8 cellular contexts compared by ENCODE assay signal in the genomic region with DNA sequence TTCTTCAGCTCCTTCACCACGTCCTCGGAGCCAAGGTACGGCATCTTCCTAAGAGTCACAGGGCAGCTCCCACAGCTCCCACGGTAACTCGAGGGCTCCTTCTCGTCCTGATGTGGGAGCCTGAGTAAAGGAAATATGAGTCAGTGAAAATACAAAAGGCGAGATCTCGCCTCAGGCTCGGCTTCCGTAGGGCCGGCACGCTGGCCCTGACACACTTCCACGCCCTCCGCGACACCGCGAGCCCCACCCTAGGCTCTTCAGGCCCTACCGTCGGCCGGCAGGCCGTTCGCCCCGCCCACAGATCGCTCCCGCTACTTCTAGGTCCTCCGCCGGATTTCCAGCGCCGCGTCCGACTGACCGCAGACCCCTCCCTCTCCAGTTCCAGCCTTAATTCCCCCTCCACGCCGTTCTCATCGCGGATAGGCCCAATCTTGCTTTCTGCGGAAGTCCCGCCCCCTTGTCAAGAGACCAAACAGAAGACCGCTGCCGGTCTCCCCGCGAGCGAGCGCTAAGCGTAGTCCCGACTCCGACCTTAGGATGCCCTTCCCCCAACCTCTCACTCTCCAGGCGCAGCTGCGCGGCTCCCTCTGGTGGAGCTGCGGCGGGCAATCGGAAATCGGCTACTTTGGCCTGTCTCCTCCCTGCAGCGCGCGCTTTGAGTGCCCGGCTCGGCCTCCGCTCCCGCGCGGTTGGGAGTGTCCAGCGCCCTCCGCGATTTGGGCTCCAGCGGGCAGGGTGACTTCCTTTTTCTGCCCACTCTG. TPM values are rescaled to one million over a fixed set of nuclear protein-coding genes. Genes with fewer than 3 reads are reported as not detected.
DNase-seq lines count a peak whose midpoint lies in the region; ATAC-seq and TF ChIP-seq lines count a peak whose summit lies in the region.

Gene AP4B1, minus strand, starts transcription at position 126 of the 761 bp plus-strand sequence. Its CDS starts 82 bp downstream, at position 44.
Gene DCLRE1B, plus strand, starts transcription at position 653 of the 761 bp plus-strand sequence. CDS start 261 bp downstream, outside the sequence.

- H3K36me3 ChIP-seq in ascending aorta (peaks cover 2 to 18% of the 10 kb centered on the region in 2 donors), aorta (ENCODE audit: control insufficient read depth in 1 of 2, insufficient read depth in 2 of 2, low read length in 1 of 2) (peaks cover 0 to 2% of the 10 kb centered on the region in 2 donors)

- DNase-seq in NCI-H187 treated with DMSO at 0.1 percent for 48 hours (lab: John Stamatoyannopoulos, UW) (peak; percentile 99), ascending aorta (ENCODE audit: low spot score in 2 of 2) (peak; percentile 97 to 99), right cardiac atrium (peak; percentile 100), putamen (ENCODE audit: low spot score) (peak; percentile 99), aorta (peak; percentile 100)

- H3K4me1 ChIP-seq in ascending aorta (peaks cover 0 to 17% of the 10 kb centered on the region in 2 donors), right cardiac atrium (ENCODE audit: control insufficient read depth, insufficient read depth, low read length) (no peaks in the 10 kb centered on the region), aorta (ENCODE audit: control insufficient read depth in 1 of 2, insufficient read depth in 2 of 2, low read length in 2 of 2) (peaks cover 0 to 4% of the 10 kb centered on the region in 2 donors)

- H3K9me3 ChIP-seq in ascending aorta: no peaks in the 10 kb centered on the region
- H3K9me3 ChIP-seq in right cardiac atrium (ENCODE audit: control insufficient read depth, low read length): no peaks in the 10 kb centered on the region
- no peaks in the 10 kb centered on the region for H3K9me3 ChIP-seq in aorta (ENCODE audit: control insufficient read depth, low read length)

- peak; percentile 53 to 82 (median 69) for TF ChIP-seq CTCF in ascending aorta (IDR thresholded peaks at IDR 0.05)

- H3K4me3 ChIP-seq in ascending aorta (peak within 1 kb of the TSS; percentile 85 to 86), right cardiac atrium (ENCODE audit: low read length) (peak within 1 kb of the TSS; percentile 53), aorta (ENCODE audit: low read length in 2 of 2) (peak within 1 kb of the TSS; percentile 44 to 76)

- ATAC-seq in GM18502 (IDR thresholded peaks at IDR 0.05; ENCODE audit: poor library complexity, unreplicated experiment) (peak; percentile 91), HG02970 (IDR thresholded peaks at IDR 0.05; ENCODE audit: low FRiP score, unreplicated experiment) (peak; percentile 88), right cardiac atrium (peak; percentile 98 to 99), aorta (ENCODE audit: low FRiP score) (peak; percentile 99)

- intact Hi-C loops in T-helper 2 cell treated with Interferon-gamma antibody and Interleukin-4, amounts not matched to agents 100 ng/mL and 5 ng/mL, for 36 hours (cut with micrococcal nuclease): loop anchor here (1.0 to 5.0 kb wide), 8 partner anchors 24 to 146 kb away; partner anchors contain the start of genes HIPK1, PHTF1, PTPN22 and RSBN1
- intact Hi-C loops in ascending aorta (cut with DNase I) (loop anchor here (1.0 to 10.0 kb wide), 9 partner anchors 24 to 1190 kb away; partner anchors contain the start of genes BCAS2, HIPK1, MAGI3 and PHTF1), right cardiac atrium (cut with DNase I) (loop anchor here in 2 of 4 donors (2.0 to 10.0 kb wide), 3 partner anchors 24 to 70 kb away; partner anchors contain the start of gene HIPK1 (in 1 of the 2)), aorta (cut with DNase I) (loop anchor here (1.0 to 5.0 kb wide), 3 partner anchors 24 to 88 kb away; partner anchors contain the start of gene HIPK1 (in 1 of the 2))

- H3K27ac ChIP-seq in ascending aorta: peak within 1 kb of the TSS; percentile 86 to 92
- H3K27ac ChIP-seq in right cardiac atrium (ENCODE audit: low read length): peak within 1 kb of the TSS; percentile 87
- peak within 1 kb of the TSS; percentile 45 to 97 for H3K27ac ChIP-seq in aorta (ENCODE audit: low read depth in 1 of 2, low read length in 2 of 2)

- H3K27me3 ChIP-seq in ascending aorta: no peaks in the 10 kb centered on the region
- H3K27me3 ChIP-seq in right cardiac atrium (ENCODE audit: control insufficient read depth, insufficient read depth): no peaks in the 10 kb centered on the region
- no peaks in the 10 kb centered on the region for H3K27me3 ChIP-seq in aorta (ENCODE audit: control insufficient read depth in 1 of 2, insufficient read depth in 2 of 2, low read length in 1 of 2)

- WGBS in right cardiac atrium: under 1% methylated on average over 67 of the region's 67 CpGs
- WGBS in aorta, 2 donors: 0% methylated on average over 67 of the region's 67 CpGs

RNA-seq across cellular contexts. Expression of gene AP4B1, which starts in this region (rescaled TPM):
- total RNA-seq in T-helper 2 cell treated with Interferon-gamma antibody and Interleukin-4, amounts not matched to agents 100 ng/mL and 5 ng/mL, for 36 hours: 43.9 and 53.5 TPM in 2 replicates
- total RNA-seq in ascending aorta: 3.2 TPM
- 10 to 100 TPM; 11.0 to 16.7 (median 15.8) TPM for total RNA-seq in right cardiac atrium
- 8.9 TPM for polyA plus RNA-seq in right cardiac atrium
- total RNA-seq in aorta: 10 to 100 TPM; 15.7 to 24.8 TPM
- polyA plus RNA-seq in aorta: 10 to 100 TPM in 1 of 2 donors, 1 to 10 TPM in 1; 8.5 to 35.4 TPM

RNA-seq across cellular contexts. Expression of gene DCLRE1B, which starts in this region (rescaled TPM):
- 18.4 and 19.0 TPM in 2 replicates for total RNA-seq in T-helper 2 cell treated with Interferon-gamma antibody and Interleukin-4, amounts not matched to agents 100 ng/mL and 5 ng/mL, for 36 hours
- total RNA-seq in ascending aorta (1.9 TPM), right cardiac atrium (1 to 10 TPM; 2.3 to 3.4 (median 2.6) TPM), aorta (1 to 10 TPM; 4.2 to 6.3 TPM)
- polyA plus RNA-seq in right cardiac atrium (0.97 TPM), aorta (1 to 10 TPM; 1.9 to 2.6 TPM)

Comparison
In these comparisons a context has a peak if more than half of its experiments do, and no peak if none do; other contexts are left out.
1. Peak in every context shown above with its lines: DNase-seq, ATAC-seq, H3K4me3 ChIP-seq and H3K27ac ChIP-seq.